27 cellular contexts compared by ENCODE assay signal in the genomic region with DNA sequence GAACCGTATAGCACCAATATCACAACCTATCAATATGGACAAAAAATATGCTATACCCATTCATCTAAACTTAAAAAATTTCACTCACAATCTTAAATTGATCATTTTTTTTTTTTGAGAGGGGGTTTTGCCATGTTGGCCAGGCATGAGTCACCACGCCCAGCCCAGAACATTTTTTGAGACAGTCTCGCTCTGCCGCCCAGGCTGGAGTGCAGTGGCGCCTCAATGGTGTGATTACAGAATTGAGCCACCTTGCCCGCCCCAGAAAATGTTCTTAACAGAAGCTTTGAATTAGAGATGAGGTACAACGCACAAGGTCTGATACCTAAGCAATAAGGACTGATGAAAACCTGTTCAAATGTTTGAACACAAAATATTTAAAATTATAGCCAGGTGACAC. TPM values are rescaled to one million over a fixed set of nuclear protein-coding genes. Genes with fewer than 3 reads are reported as not detected.
DNase-seq lines count a peak whose midpoint lies in the region; ATAC-seq, FAIRE-seq and TF ChIP-seq lines count a peak whose summit lies in the region.
"Had no signal": no experiment of that assay in that cellular context is flagged by ENCODE, and none has a peak within 500 bp of the region (broad histone marks: within the 10 kb centered on the region; RNA-seq: fewer than 3 reads in every experiment).

No MANE protein-coding gene starts in this region.

- FAIRE-seq in HepG2 (lab: Jason Lieb, UNC), result no peak
- FAIRE-seq: TTC549, urothelium cell line had no signal

- POLR2A ChIA-PET in HepG2 (lab: Yijun Ruan, JAX), result interaction anchor here (1.7 kb wide), 1 partner anchor 25 kb away, joined by 7 read pairs; no protein-coding TSS in a partner anchor

- H3K4me1 ChIP-seq in HepG2 (ENCODE audit: insufficient read depth, low read length) (no peaks in the 10 kb centered on the region), right lobe of liver (no peaks in the 10 kb centered on the region), OCI-LY3 (ENCODE audit: low read length) (peaks cover 42% of the 10 kb centered on the region), upper lobe of right lung (no peaks in the 10 kb centered on the region)
- H3K4me1 ChIP-seq: left ventricle myocardium inferior, sigmoid colon had no signal

- 0 out of 3 replicates have a peak, but pooled peaks have one; percentile 7 for ATAC-seq in HepG2
- no peak for ATAC-seq in right lobe of liver
- ATAC-seq in central memory CD8-positive, alpha-beta T cell (replicated peaks; ENCODE audit: extremely low read depth, poor library complexity, severe bottlenecking), result no peak
- ATAC-seq in HG03457 (IDR thresholded peaks at IDR 0.05; ENCODE audit: unreplicated experiment), result no peak
- no peak for ATAC-seq in upper lobe of right lung
- ATAC-seq: activated CD4-positive, alpha-beta T cell treated with anti-CD3 and anti-CD28 coated beads for 36 hours had no signal

- TF ChIP-seq EP300 in HepG2 (IDR thresholded peaks at IDR 0.05; ENCODE audit: low read depth in 2 of 2, low read length in 2 of 2) (no peak), HepG2 (CRISPR knock-in tag; IDR thresholded peaks at IDR 0.05; ENCODE audit: borderline replicate concordance) (no peak)

- H3K4me2 ChIP-seq in HepG2 (ENCODE audit: low read depth, low read length) (no peak overlapping the region), OCI-LY3 (ENCODE audit: low read length) (no peak overlapping the region)

- in situ Hi-C loops in HepG2 (cut with HindIII; ENCODE audit: extremely low pct_ligation_motif_present, low pct_unique_long_range_greater_than_20kb), result no loop called here

- H3K27me3 Mint-ChIP-seq in central memory CD8-positive, alpha-beta T cell, result no peaks in the 10 kb centered on the region
- H3K27me3 Mint-ChIP-seq: activated CD4-positive, alpha-beta T cell treated with anti-CD3 and anti-CD28 coated beads for 36 hours; natural killer cell treated with Interleukin-12 subunit alpha and Interleukin-12 subunit beta and Interleukin-15 and Interleukin-18, amount 100 ng/mL, for 72 hours had no signal

- H3K27me3 ChIP-seq in HepG2 (ENCODE audit: control insufficient read depth in 1 of 2, insufficient read depth in 2 of 2, low read length in 2 of 2) (no peaks in the 10 kb centered on the region), right lobe of liver (no peaks in the 10 kb centered on the region), OCI-LY3 (ENCODE audit: low read depth, low read length) (no peaks in the 10 kb centered on the region), upper lobe of right lung (no peaks in the 10 kb centered on the region)
- H3K27me3 ChIP-seq: sigmoid colon had no signal

- no peak overlapping the region for H3K4me3 Mint-ChIP-seq in central memory CD8-positive, alpha-beta T cell
- H3K4me3 Mint-ChIP-seq: activated CD4-positive, alpha-beta T cell treated with anti-CD3 and anti-CD28 coated beads for 36 hours; CD14-positive monocyte; HFFc6; natural killer cell treated with Interleukin-12 subunit alpha and Interleukin-12 subunit beta and Interleukin-15 and Interleukin-18, amount 100 ng/mL, for 72 hours had no signal

- CTCF ChIA-PET in HepG2 (lab: Yijun Ruan, JAX; ENCODE audit: low intra/inter-chr PET ratio, low total read pairs), result no interaction called here

- TF ChIP-seq CTCF in HepG2 (CRISPR knock-in tag; IDR thresholded peaks at IDR 0.05) (no peak), right lobe of liver (IDR thresholded peaks at IDR 0.05) (no peak), OCI-LY3 (IDR thresholded peaks at IDR 0.05; ENCODE audit: low read depth, low read length) (no peak), upper lobe of right lung (IDR thresholded peaks at IDR 0.05) (no peak)

- BruUV-seq in HepG2 (replicated peaks; lab: Mats Ljungman, UMichigan), result no TSS peak

- H3K36me3 ChIP-seq in HepG2 (replicated peaks in 1 of 2; ENCODE audit: control insufficient read depth in 1 of 2, insufficient read depth in 2 of 2, low read length in 2 of 2) (peaks cover 3 to 22% of the 10 kb centered on the region in 2 experiments), right lobe of liver (peaks cover 0 to 34% (median 16%) of the 10 kb centered on the region in 4 donors), OCI-LY3 (replicated peaks; ENCODE audit: low read depth, low read length) (peaks cover 28% of the 10 kb centered on the region), upper lobe of right lung (peaks cover 40% of the 10 kb centered on the region)

- H3K4me1 Mint-ChIP-seq in central memory CD8-positive, alpha-beta T cell, result peaks cover 12% of the 10 kb centered on the region
- H3K4me1 Mint-ChIP-seq: CD14-positive monocyte had no signal

- TF ChIP-seq RAD21 in HepG2 (CRISPR knock-in tag; IDR thresholded peaks at IDR 0.05), result no peak

- no peak overlapping the region for H3K4me3 ChIP-seq in HepG2 (replicated peaks in 1 of 3; ENCODE audit: insufficient read depth in 1 of 3, low read depth in 2 of 3, low read length in 3 of 3)
- H3K4me3 ChIP-seq in right lobe of liver, result no peak overlapping the region
- no peak overlapping the region for H3K4me3 ChIP-seq in OCI-LY3 (ENCODE audit: low read length)
- H3K4me3 ChIP-seq in upper lobe of right lung, result no peak overlapping the region
- H3K4me3 ChIP-seq: left ventricle myocardium inferior, sigmoid colon had no signal

- no peak for TF ChIP-seq POLR2A in HepG2 (IDR thresholded peaks at IDR 0.05; ENCODE audit: insufficient read depth in 1 of 2, low read depth in 2 of 2, low read length in 2 of 2)
- no peak for TF ChIP-seq POLR2A in right lobe of liver (IDR thresholded peaks at IDR 0.05)

- H3K9me3 ChIP-seq in HepG2 (ENCODE audit: low read length) (no peaks in the 10 kb centered on the region), right lobe of liver (no peaks in the 10 kb centered on the region), OCI-LY3 (ENCODE audit: insufficient read depth, low read length) (no peaks in the 10 kb centered on the region), upper lobe of right lung (no peaks in the 10 kb centered on the region)
- H3K9me3 ChIP-seq: left ventricle myocardium inferior, sigmoid colon had no signal

- H3K27ac ChIP-seq in HepG2 (ENCODE audit: extremely low read length, insufficient read depth, low read length) (no peak overlapping the region), right lobe of liver (no peak overlapping the region), OCI-LY3 (ENCODE audit: low read length) (peak overlapping the region; percentile 43), upper lobe of right lung (no peak overlapping the region)
- H3K27ac ChIP-seq: left ventricle myocardium inferior, sigmoid colon had no signal

- no peaks in the 10 kb centered on the region for H3K9me3 Mint-ChIP-seq in central memory CD8-positive, alpha-beta T cell
- H3K9me3 Mint-ChIP-seq: HFFc6; natural killer cell treated with Interleukin-12 subunit alpha and Interleukin-12 subunit beta and Interleukin-15 and Interleukin-18, amount 100 ng/mL, for 72 hours had no signal

- H3K79me2 ChIP-seq in HepG2 (ENCODE audit: insufficient read depth, low read length) (no peaks in the 10 kb centered on the region), OCI-LY3 (ENCODE audit: low read length) (peaks cover 21% of the 10 kb centered on the region)

- H3K9ac ChIP-seq in HepG2 (ENCODE audit: insufficient read depth, low read depth, low read length) (no peak overlapping the region), OCI-LY3 (ENCODE audit: low read length) (no peak overlapping the region)

- intact Hi-C loops in HepG2 (cut with micrococcal nuclease; ENCODE audit: unreplicated experiment), result no loop called here
- intact Hi-C loops in right lobe of liver (cut with DNase I), result no loop called here
- intact Hi-C loops in upper lobe of right lung (cut with DNase I), result no loop called here

- peak overlapping the region; percentile 38 for H3K27ac Mint-ChIP-seq in central memory CD8-positive, alpha-beta T cell (ENCODE audit: low read depth)
- H3K27ac Mint-ChIP-seq: activated CD4-positive, alpha-beta T cell treated with anti-CD3 and anti-CD28 coated beads for 36 hours; HFFc6 had no signal

- 95% methylated on average over 7 of the region's 7 CpGs for WGBS in HepG2 (ENCODE audit: low lambda C conversion rate)
- WGBS in right lobe of liver (ENCODE audit: insufficient coverage, low coverage, low lambda C conversion rate, missing lambda C conversion rate), result 99% methylated on average over 7 of the region's 7 CpGs

- peaks cover 47% of the 10 kb centered on the region for H3K36me3 Mint-ChIP-seq in central memory CD8-positive, alpha-beta T cell (ENCODE audit: insufficient read depth)

- H2AFZ ChIP-seq in HepG2 (ENCODE audit: low read length), result no peak overlapping the region
- no peak overlapping the region for H2AFZ ChIP-seq in OCI-LY3 (ENCODE audit: low read depth, low read length)

- no peaks in the 10 kb centered on the region for H4K20me1 ChIP-seq in HepG2 (ENCODE audit: insufficient read depth, low read length)
- peaks cover 8% of the 10 kb centered on the region; the same call in 1 of the 2 replicates for H4K20me1 ChIP-seq in OCI-LY3 (ENCODE audit: insufficient read depth, low read length)

- DNase-seq in HepG2 (ENCODE audit: low spot score) (no peak), right lobe of liver (no peak), hippocampal formation (lab: John Stamatoyannopoulos, UW) (no peak), T1000 (lab: John Stamatoyannopoulos, UW) (no peak), upper lobe of right lung (no peak)
- DNase-seq in central memory CD8-positive, alpha-beta T cell (ENCODE audit: low spot score in 2 of 2), result no peak
- DNase-seq: activated CD4-positive, alpha-beta T cell treated with anti-CD3 and anti-CD28 coated beads for 36 hours; activated gamma-delta T cell; anterior cingulate cortex; caudate nucleus; DMS153; GDM1; HFFc6; left ventricle myocardium inferior; midbrain; NCI-H1105 treated with DMSO at 0.1 percent for 48 hours; NCI-H2029 treated with DMSO at 0.1 percent for 48 hours; NCI-H345; OCI-M1; SHP77; sigmoid colon had no signal

RNA-seq across cellular contexts. Expression of gene ATP5F1B, which starts 15.8 kb away (rescaled TPM):
- total RNA-seq in HepG2 (2016; rRNA removed; fragmentation: Illumina TruSeq; extraction: Trizol) (1,051 and 1,399 TPM in 2 replicates), right lobe of liver (100 to 1,000 TPM; 346 to 535 (median 362) TPM), upper lobe of right lung (338 TPM)
- 224 and 228 TPM in 2 replicates for total RNA-seq in HepG2 (2016; cell fraction: cytosol; rRNA removed; fragmentation: Illumina TruSeq; extraction: Trizol; ENCODE audit: low read depth)
- 1,021 and 1,411 TPM in 2 replicates for total RNA-seq in HepG2 (2016; cell fraction: insoluble cytoplasmic fraction; rRNA removed; fragmentation: Illumina TruSeq; extraction: Trizol)
- 344 and 367 TPM in 2 replicates for total RNA-seq in HepG2 (2016; cell fraction: membrane; rRNA removed; fragmentation: Illumina TruSeq; extraction: Trizol)
- 359 and 382 TPM in 2 replicates for total RNA-seq in HepG2 (2016; cell fraction: nucleus; rRNA removed; fragmentation: Illumina TruSeq; extraction: Trizol)
- 985 and 1,180 TPM in 2 replicates for polyA plus RNA-seq in HepG2 (2011; rRNA removed)
- polyA plus RNA-seq in HepG2 (2011; cell fraction: cytosol; rRNA removed), result 961 and 1,057 TPM in 2 replicates
- polyA plus RNA-seq in HepG2 (2011; cell fraction: nucleus; rRNA removed), result 521 and 614 TPM in 2 replicates
- 690 and 871 TPM in 2 replicates for polyA plus RNA-seq in HepG2 (2012)
- 156 and 174 TPM in 2 replicates for polyA plus RNA-seq in HepG2 (2016; cell fraction: cytosol; fragmentation: Illumina TruSeq; extraction: Trizol; ENCODE audit: low read depth)
- 1,081 and 1,136 TPM in 2 replicates for polyA plus RNA-seq in HepG2 (2016; cell fraction: insoluble cytoplasmic fraction; fragmentation: Illumina TruSeq; extraction: Trizol; ENCODE audit: low read depth)
- polyA plus RNA-seq in HepG2 (2016; cell fraction: membrane; fragmentation: Illumina TruSeq; extraction: Trizol; ENCODE audit: low read depth), result 252 and 280 TPM in 2 replicates
- 530 and 544 TPM in 2 replicates for polyA plus RNA-seq in HepG2 (2016; cell fraction: nucleus; fragmentation: Illumina TruSeq; extraction: Trizol; ENCODE audit: insufficient read depth, low read depth)
- polyA minus RNA-seq in HepG2 (2011; rRNA and poly(A)+ RNA removed; ENCODE audit: low replicate concordance), result 2,113 and 3,228 TPM in 2 replicates
- 569 and 591 TPM in 2 replicates for polyA minus RNA-seq in HepG2 (2011; cell fraction: cytosol; rRNA and poly(A)+ RNA removed)
- polyA minus RNA-seq in HepG2 (2011; cell fraction: nucleus; rRNA and poly(A)+ RNA removed), result 160 and 202 TPM in 2 replicates

RNA-seq across cellular contexts. Expression of gene PTGES3, which starts 26.5 kb away (rescaled TPM):
- total RNA-seq in HepG2 (2016; rRNA removed; fragmentation: Illumina TruSeq; extraction: Trizol) (159 and 290 TPM in 2 replicates), right lobe of liver (100 to 1,000 TPM in 2 of 6 experiments, 10 to 100 TPM in 4; 70.0 to 184 (median 81.8) TPM), upper lobe of right lung (168 TPM)
- total RNA-seq in HepG2 (2016; cell fraction: cytosol; rRNA removed; fragmentation: Illumina TruSeq; extraction: Trizol; ENCODE audit: low read depth), result 36.7 and 44.1 TPM in 2 replicates
- total RNA-seq in HepG2 (2016; cell fraction: insoluble cytoplasmic fraction; rRNA removed; fragmentation: Illumina TruSeq; extraction: Trizol), result 170 and 269 TPM in 2 replicates
- 155 and 168 TPM in 2 replicates for total RNA-seq in HepG2 (2016; cell fraction: membrane; rRNA removed; fragmentation: Illumina TruSeq; extraction: Trizol)
- 118 and 124 TPM in 2 replicates for total RNA-seq in HepG2 (2016; cell fraction: nucleus; rRNA removed; fragmentation: Illumina TruSeq; extraction: Trizol)
- polyA plus RNA-seq in HepG2 (2011; rRNA removed), result 43.7 and 54.4 TPM in 2 replicates
- polyA plus RNA-seq in HepG2 (2011; cell fraction: cytosol; rRNA removed), result 23.9 and 37.8 TPM in 2 replicates
- 16.1 and 21.1 TPM in 2 replicates for polyA plus RNA-seq in HepG2 (2011; cell fraction: nucleus; rRNA removed)
- polyA plus RNA-seq in HepG2 (2012), result 244 and 265 TPM in 2 replicates
- polyA plus RNA-seq in HepG2 (2016; cell fraction: cytosol; fragmentation: Illumina TruSeq; extraction: Trizol; ENCODE audit: low read depth), result 58.0 and 58.7 TPM in 2 replicates
- 452 and 465 TPM in 2 replicates for polyA plus RNA-seq in HepG2 (2016; cell fraction: insoluble cytoplasmic fraction; fragmentation: Illumina TruSeq; extraction: Trizol; ENCODE audit: low read depth)
- polyA plus RNA-seq in HepG2 (2016; cell fraction: membrane; fragmentation: Illumina TruSeq; extraction: Trizol; ENCODE audit: low read depth), result 140 and 145 TPM in 2 replicates
- polyA plus RNA-seq in HepG2 (2016; cell fraction: nucleus; fragmentation: Illumina TruSeq; extraction: Trizol; ENCODE audit: insufficient read depth, low read depth), result 228 and 240 TPM in 2 replicates
- polyA minus RNA-seq in HepG2 (2011; rRNA and poly(A)+ RNA removed; ENCODE audit: low replicate concordance), result 15.3 and 29.9 TPM in 2 replicates
- polyA minus RNA-seq in HepG2 (2011; cell fraction: cytosol; rRNA and poly(A)+ RNA removed), result 57.2 and 64.6 TPM in 2 replicates
- 23.0 and 29.1 TPM in 2 replicates for polyA minus RNA-seq in HepG2 (2011; cell fraction: nucleus; rRNA and poly(A)+ RNA removed)

RNA-seq across cellular contexts. Expression of gene BAZ2A, which starts 31.4 kb away (rescaled TPM):
- total RNA-seq in HepG2 (2016; rRNA removed; fragmentation: Illumina TruSeq; extraction: Trizol) (21.8 and 25.5 TPM in 2 replicates), right lobe of liver (10 to 100 TPM; 21.8 to 45.7 (median 33.4) TPM), upper lobe of right lung (98.5 TPM)
- 7.5 and 9.3 TPM in 2 replicates for total RNA-seq in HepG2 (2016; cell fraction: cytosol; rRNA removed; fragmentation: Illumina TruSeq; extraction: Trizol; ENCODE audit: low read depth)
- total RNA-seq in HepG2 (2016; cell fraction: insoluble cytoplasmic fraction; rRNA removed; fragmentation: Illumina TruSeq; extraction: Trizol), result 19.6 and 20.3 TPM in 2 replicates
- 10.4 and 11.5 TPM in 2 replicates for total RNA-seq in HepG2 (2016; cell fraction: membrane; rRNA removed; fragmentation: Illumina TruSeq; extraction: Trizol)
- 26.9 and 27.3 TPM in 2 replicates for total RNA-seq in HepG2 (2016; cell fraction: nucleus; rRNA removed; fragmentation: Illumina TruSeq; extraction: Trizol)
- polyA plus RNA-seq in HepG2 (2011; rRNA removed), result 63.5 and 73.5 TPM in 2 replicates
- 26.0 and 27.6 TPM in 2 replicates for polyA plus RNA-seq in HepG2 (2011; cell fraction: cytosol; rRNA removed)
- 119 and 134 TPM in 2 replicates for polyA plus RNA-seq in HepG2 (2011; cell fraction: nucleus; rRNA removed)
- 46.0 and 50.1 TPM in 2 replicates for polyA plus RNA-seq in HepG2 (2012)
- polyA plus RNA-seq in HepG2 (2016; cell fraction: cytosol; fragmentation: Illumina TruSeq; extraction: Trizol; ENCODE audit: low read depth), result 0.96 and 1.7 TPM in 2 replicates
- 18.5 and 25.0 TPM in 2 replicates for polyA plus RNA-seq in HepG2 (2016; cell fraction: insoluble cytoplasmic fraction; fragmentation: Illumina TruSeq; extraction: Trizol; ENCODE audit: low read depth)
- polyA plus RNA-seq in HepG2 (2016; cell fraction: membrane; fragmentation: Illumina TruSeq; extraction: Trizol; ENCODE audit: low read depth), result 4.6 and 4.7 TPM in 2 replicates
- polyA plus RNA-seq in HepG2 (2016; cell fraction: nucleus; fragmentation: Illumina TruSeq; extraction: Trizol; ENCODE audit: insufficient read depth, low read depth), result 52.0 and 52.8 TPM in 2 replicates
- 99.4 and 117 TPM in 2 replicates for polyA minus RNA-seq in HepG2 (2011; rRNA and poly(A)+ RNA removed; ENCODE audit: low replicate concordance)
- polyA minus RNA-seq in HepG2 (2011; cell fraction: cytosol; rRNA and poly(A)+ RNA removed), result 47.0 and 52.8 TPM in 2 replicates
- polyA minus RNA-seq in HepG2 (2011; cell fraction: nucleus; rRNA and poly(A)+ RNA removed), result 86.6 and 108 TPM in 2 replicates
